Comparison of ENCODE assay signal across 14 cellular contexts in the genomic region with DNA sequence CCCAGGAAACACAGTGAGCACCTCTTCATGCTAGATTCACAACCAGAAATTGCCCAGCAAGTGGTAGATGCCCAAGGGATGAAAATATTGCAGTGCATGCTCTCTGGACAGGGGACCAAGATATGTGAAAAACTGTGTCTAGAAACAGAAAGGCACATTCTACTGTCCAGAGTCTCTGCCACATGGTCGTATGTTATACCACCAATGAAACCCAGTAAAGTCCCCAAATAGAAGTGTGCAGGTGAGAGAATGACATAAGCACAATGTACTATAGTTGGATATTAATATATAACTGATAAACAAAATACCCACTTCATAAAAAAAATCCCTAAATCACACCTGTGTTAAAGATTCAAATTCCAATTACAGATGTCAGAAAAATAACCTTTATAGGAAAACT.
"Had no signal": no experiment of that assay in that cellular context is flagged by ENCODE, and none has a peak within 500 bp of the region (broad histone marks: within the 10 kb centered on the region; RNA-seq: fewer than 3 reads in every experiment).

No MANE protein-coding gene starts in this region.

- H3K4me3 Mint-ChIP-seq: activated B cell treated with CpG ODN at 0.5 μM for 24 hours; activated CD4-positive, alpha-beta T cell treated with anti-CD3 and anti-CD28 coated beads, Interleukin-2, amount 10 ng/mL, durations not matched to agents 24 days and 14 days; activated CD8-positive, alpha-beta T cell treated with anti-CD3 and anti-CD28 coated beads, Interleukin-2, amount 10 ng/mL, durations not matched to agents 7 days and 5 days; activated naive CD8-positive, alpha-beta T cell; naive B cell had no signal

- ATAC-seq: activated CD8-positive, alpha-beta T cell treated with anti-CD3 and anti-CD28 coated beads, Interleukin-2, amount 10 ng/mL, durations not matched to agents 7 days and 5 days; esophagus mucosa; left lung had no signal

- H3K27me3 Mint-ChIP-seq: activated naive CD8-positive, alpha-beta T cell had no signal

- H3K27ac Mint-ChIP-seq: activated B cell treated with CpG ODN at 0.5 μM for 24 hours; activated CD4-positive, alpha-beta T cell treated with anti-CD3 and anti-CD28 coated beads, Interleukin-2, amount 10 ng/mL, durations not matched to agents 24 days and 14 days; activated CD8-positive, alpha-beta T cell treated with anti-CD3 and anti-CD28 coated beads, Interleukin-2, amount 10 ng/mL, durations not matched to agents 7 days and 5 days; activated naive CD8-positive, alpha-beta T cell; naive B cell had no signal

- DNase-seq: activated B cell treated with CpG ODN at 0.5 μM for 24 hours; activated CD4-positive, alpha-beta T cell treated with anti-CD3 and anti-CD28 coated beads, Interleukin-2, amount 10 ng/mL, durations not matched to agents 24 days and 14 days; activated CD8-positive, alpha-beta memory T cell treated with anti-CD3 and anti-CD28 coated beads, Interleukin-2, amount 50 U/mL, for 4 hours; activated CD8-positive, alpha-beta T cell treated with anti-CD3 and anti-CD28 coated beads, Interleukin-2, amount 10 ng/mL, durations not matched to agents 7 days and 5 days; activated effector memory CD4-positive, alpha-beta T cell treated with anti-CD3 and anti-CD28 coated beads, Interleukin-2, amount 50 U/mL, for 16 hours; amniotic stem cell; naive B cell; stimulated activated CD4-positive, alpha-beta T cell treated with anti-CD3 and anti-CD28 coated beads, Interleukin-1b, Interleukin-23, amount 100 ng/mL, for 48 hours; stomach; testis; upper lobe of left lung had no signal

- H3K9me3 Mint-ChIP-seq: activated B cell treated with CpG ODN at 0.5 μM for 24 hours; activated CD4-positive, alpha-beta T cell treated with anti-CD3 and anti-CD28 coated beads, Interleukin-2, amount 10 ng/mL, durations not matched to agents 24 days and 14 days; naive B cell had no signal

- H3K36me3 Mint-ChIP-seq: activated naive CD8-positive, alpha-beta T cell; naive B cell had no signal
